11 cellular contexts compared by ENCODE assay signal in the genomic region with DNA sequence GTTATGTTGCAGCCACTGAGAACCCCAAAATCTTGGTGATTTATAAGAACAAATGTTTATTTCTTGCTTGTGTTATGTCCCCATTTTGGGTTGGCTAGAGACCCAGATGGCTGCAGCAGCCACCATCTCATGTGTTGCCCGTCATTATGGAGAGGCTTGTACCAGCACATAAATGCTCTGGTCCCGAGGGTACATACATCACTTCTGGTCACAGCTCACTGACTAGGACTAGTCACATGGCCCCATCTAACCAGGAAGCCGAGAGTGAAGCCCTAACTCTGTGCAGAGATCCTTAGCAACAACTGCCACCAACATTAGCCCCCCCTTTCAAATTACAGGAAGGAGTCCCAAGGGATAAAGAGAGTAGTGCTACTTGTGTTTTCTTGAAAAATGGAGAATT. TPM values are rescaled to one million over a fixed set of nuclear protein-coding genes. Genes with fewer than 3 reads are reported as not detected.
DNase-seq lines count a peak whose midpoint lies in the region; ATAC-seq lines count a peak whose summit lies in the region.
"Had no signal": no experiment of that assay in that cellular context is flagged by ENCODE, and none has a peak within 500 bp of the region (broad histone marks: within the 10 kb centered on the region; RNA-seq: fewer than 3 reads in every experiment).

No MANE protein-coding gene starts in this region.

- no peak overlapping the region for H3K18ac ChIP-seq in mesenchymal stem cell (ENCODE audit: low read depth in 1 of 2, low read length in 2 of 2)

- H3K9me3 ChIP-seq in mesenchymal stem cell (ENCODE audit: control insufficient read depth, low read length) = no peaks in the 10 kb centered on the region

- no peak overlapping the region for H2BK12ac ChIP-seq in mesenchymal stem cell (ENCODE audit: low read length in 2 of 2)

- no peak overlapping the region for H3K4ac ChIP-seq in mesenchymal stem cell (ENCODE audit: low read depth in 1 of 2, low read length in 2 of 2)

- no peak overlapping the region for H4K8ac ChIP-seq in mesenchymal stem cell (ENCODE audit: low read length)

- DNase-seq in NCI-H1105 treated with DMSO at 0.1 percent for 48 hours (lab: John Stamatoyannopoulos, UW) (peak; percentile 44), mesenchymal stem cell (no peak), amygdala (lab: John Stamatoyannopoulos, UW) (no peak), NCI-H526 treated with DMSO at 0.1 percent for 48 hours (lab: John Stamatoyannopoulos, UW) (no peak), NCI-H446 treated with DMSO at 0.1 percent for 48 hours (lab: John Stamatoyannopoulos, UW) (no peak)
- DNase-seq in activated T-cell treated with anti-CD3 and anti-CD28 coated beads, Interleukin-2, amount 50 U/mL, for 1 hour = no peak
- DNase-seq: activated effector memory CD4-positive, alpha-beta T cell treated with Interleukin-2 at 50 U/mL for 16 hours; dorsolateral prefrontal cortex; NCI-H2029 treated with DMSO at 0.1 percent for 48 hours had no signal

- ATAC-seq in GM18907 (IDR thresholded peaks at IDR 0.05; ENCODE audit: unreplicated experiment) (peak; percentile 64), HG02678 (IDR thresholded peaks at IDR 0.05; ENCODE audit: unreplicated experiment) (peak; percentile 78)

- H3K79me1 ChIP-seq in mesenchymal stem cell (replicated peaks; ENCODE audit: low read length, poor library complexity, severe bottlenecking) = peaks cover 12% of the 10 kb centered on the region

- no peaks in the 10 kb centered on the region for H3K27me3 ChIP-seq in mesenchymal stem cell (ENCODE audit: control insufficient read depth in 1 of 2, insufficient read depth in 1 of 2, low read length in 2 of 2)
- H3K27me3 ChIP-seq: dorsolateral prefrontal cortex had no signal

- no peak overlapping the region for H2BK15ac ChIP-seq in mesenchymal stem cell (ENCODE audit: low read depth, poor library complexity, severe bottlenecking)

- H3K4me1 ChIP-seq in mesenchymal stem cell (ENCODE audit: control insufficient read depth, insufficient read depth, low read depth, low read length) = peaks cover 11% of the 10 kb centered on the region

- H3K14ac ChIP-seq in mesenchymal stem cell (ENCODE audit: low read length in 2 of 2) = no peak overlapping the region

- no peak overlapping the region for H3K4me3 ChIP-seq in mesenchymal stem cell (ENCODE audit: insufficient read depth in 1 of 2, low read depth in 1 of 2, low read length in 2 of 2)
- H3K4me3 ChIP-seq: dorsolateral prefrontal cortex had no signal

- H2AFZ ChIP-seq in mesenchymal stem cell (ENCODE audit: low read depth, low read length) = no peak overlapping the region

- H3K4me2 ChIP-seq in mesenchymal stem cell (ENCODE audit: low read length, poor library complexity, severe bottlenecking) = no peak overlapping the region

- no peak overlapping the region for H2BK5ac ChIP-seq in mesenchymal stem cell (ENCODE audit: low read depth, low read length, poor library complexity, severe bottlenecking)

- no peak overlapping the region for H2AK5ac ChIP-seq in mesenchymal stem cell (ENCODE audit: low read length, severe bottlenecking)

- no peak overlapping the region for H2BK120ac ChIP-seq in mesenchymal stem cell (ENCODE audit: low read depth, low read length)

- peak overlapping the region; percentile 20 for H3K27ac ChIP-seq in mesenchymal stem cell (ENCODE audit: low read length, poor library complexity, severe bottlenecking)
- H3K27ac ChIP-seq: dorsolateral prefrontal cortex had no signal

- WGBS in mesenchymal stem cell = 88% methylated on average over 2 of the region's 3 CpGs

- H3K23ac ChIP-seq in mesenchymal stem cell (ENCODE audit: low read length in 2 of 2) = no peak overlapping the region

- no peak overlapping the region for H3K9ac ChIP-seq in mesenchymal stem cell (ENCODE audit: low read length)

- H3K36me3 ChIP-seq in mesenchymal stem cell (ENCODE audit: control insufficient read depth in 1 of 2, insufficient read depth in 2 of 2, low read depth in 1 of 2, low read length in 2 of 2) = peaks cover 19 to 41% of the 10 kb centered on the region in 2 experiments

- H4K91ac ChIP-seq in mesenchymal stem cell (ENCODE audit: low read length) = no peak overlapping the region

RNA-seq across cellular contexts. Expression of a gene that starts 25.5 kb away (rescaled TPM):
- polyA plus RNA-seq in mesenchymal stem cell (2013, experiment 1 of 2) = 13.5 TPM
- polyA plus RNA-seq in mesenchymal stem cell (2013, experiment 2 of 2) = 14.5 TPM
